Comparison of ENCODE assay signal across 27 cellular contexts in the genomic region with DNA sequence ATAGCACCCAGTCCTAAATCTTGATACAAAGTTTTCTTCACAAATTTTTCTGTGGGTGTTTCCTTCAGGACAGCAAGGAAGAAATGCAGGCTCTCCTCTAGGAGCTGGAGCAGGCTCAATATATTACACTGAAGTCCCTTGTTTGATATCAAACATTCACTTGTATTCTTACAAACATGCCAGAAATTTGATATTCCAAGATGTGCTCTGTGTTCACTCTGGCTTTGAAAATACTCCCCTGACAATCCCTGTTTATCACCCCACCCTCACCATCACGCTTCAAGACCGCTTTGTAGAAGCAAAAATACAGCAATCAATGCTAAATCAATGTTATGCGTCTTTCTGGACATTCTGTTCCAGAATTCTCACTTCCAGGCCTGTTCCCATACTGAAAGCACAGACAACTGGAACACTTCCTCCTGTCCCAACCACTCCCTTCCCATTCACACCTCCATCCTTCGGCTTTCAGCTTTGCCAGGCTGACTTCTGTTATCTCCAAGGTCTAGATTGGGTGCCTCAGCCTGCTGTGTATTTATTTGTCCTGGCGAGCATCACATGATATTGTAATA.
DNase-seq lines count a peak whose midpoint lies in the region; TF ChIP-seq lines count a peak whose summit lies in the region.
"Had no signal": no experiment of that assay in that cellular context is flagged by ENCODE, and none has a peak within 500 bp of the region (broad histone marks: within the 10 kb centered on the region; RNA-seq: fewer than 3 reads in every experiment).

No MANE protein-coding gene starts in this region.

- TF ChIP-seq CTCF in sigmoid colon (IDR thresholded peaks at IDR 0.05), result no peak
- TF ChIP-seq CTCF in hepatocyte (IDR thresholded peaks at IDR 0.05; ENCODE audit: poor library complexity), result no peak
- TF ChIP-seq CTCF in esophagus squamous epithelium (IDR thresholded peaks at IDR 0.05), result no peak

- H3K4me2 ChIP-seq in mesendoderm (ENCODE audit: low read length), result no peak overlapping the region
- H3K4me2 ChIP-seq in hepatocyte, result no peak overlapping the region
- H3K4me2 ChIP-seq: GM23338 had no signal

- no peak overlapping the region for H2AK5ac ChIP-seq in mesendoderm (ENCODE audit: low read length)

- H3K27ac ChIP-seq in mesendoderm (ENCODE audit: low read depth, low read length) (no peak overlapping the region), sigmoid colon (peak overlapping the region in 3 of 4 donors; percentile 47 to 70 (median 67)), hepatocyte (no peak overlapping the region), esophagus squamous epithelium (no peak overlapping the region)
- H3K27ac ChIP-seq: 22Rv1, C4-2B had no signal

- TF ChIP-seq EP300 in sigmoid colon (IDR thresholded peaks at IDR 0.05), result no peak

- H4K8ac ChIP-seq in mesendoderm (ENCODE audit: low read depth, low read length), result no peak overlapping the region

- no peak overlapping the region for H3K56ac ChIP-seq in mesendoderm (ENCODE audit: low read length)

- no peak overlapping the region for H3K4ac ChIP-seq in mesendoderm (ENCODE audit: low read depth, low read length)

- DNase-seq in NCI-H748 (lab: John Stamatoyannopoulos, UW; ENCODE audit: unreplicated experiment) (peak; percentile 32), NCI-H748 treated with DMSO at 0.1 percent for 48 hours (lab: John Stamatoyannopoulos, UW) (no peak), G401 (ENCODE audit: low spot score) (peak; percentile 5), mesendoderm (peak; percentile 18), sigmoid colon (no peak), hepatocyte (ENCODE audit: low spot score) (no peak), esophagus squamous epithelium (lab: John Stamatoyannopoulos, UW) (no peak), GM19238 (ENCODE audit: insufficient read length, low spot score) (no peak)
- DNase-seq: Caco-2; CD8-positive, alpha-beta T cell; GDM1; HFFc6; Karpas-422; NCI-H1092 treated with DMSO at 0.1 percent for 48 hours; NCI-H1436; NCI-H187; NCI-H2081 treated with DMSO at 0.1 percent for 48 hours; NCI-H2171; NCI-H226; NCI-H510A treated with DMSO at 0.1 percent for 48 hours; NCI-H774; SHP77 had no signal

- H2AFZ ChIP-seq in hepatocyte, result no peak overlapping the region
- H2AFZ ChIP-seq: GM23338 had no signal

- H4K20me1 ChIP-seq in hepatocyte (ENCODE audit: insufficient read depth, poor library complexity, severe bottlenecking), result no peaks in the 10 kb centered on the region

- H3K36me3 ChIP-seq in mesendoderm (ENCODE audit: control insufficient read depth, insufficient read depth, low read length) (no peaks in the 10 kb centered on the region), sigmoid colon (no peaks in the 10 kb centered on the region), hepatocyte (replicated peaks; ENCODE audit: insufficient read depth, low read depth) (no peaks in the 10 kb centered on the region), esophagus squamous epithelium (no peaks in the 10 kb centered on the region)
- H3K36me3 ChIP-seq: HAP-1 had no signal

- H3K4me3 ChIP-seq in mesendoderm (ENCODE audit: low read length), result no peak overlapping the region
- no peak overlapping the region for H3K4me3 ChIP-seq in sigmoid colon
- no peak overlapping the region for H3K4me3 ChIP-seq in hepatocyte
- no peak overlapping the region for H3K4me3 ChIP-seq in esophagus squamous epithelium
- H3K4me3 ChIP-seq: GM12878, GM23338, HAP-1 had no signal

- H3K79me1 ChIP-seq in mesendoderm (ENCODE audit: low read length), result no peaks in the 10 kb centered on the region

- H3K9me3 ChIP-seq in sigmoid colon (no peaks in the 10 kb centered on the region), hepatocyte (ENCODE audit: low read depth) (no peaks in the 10 kb centered on the region), esophagus squamous epithelium (no peaks in the 10 kb centered on the region)
- H3K9me3 ChIP-seq: Caco-2, HAP-1 had no signal

- no peak overlapping the region for H3K9ac ChIP-seq in mesendoderm (ENCODE audit: low read length)

- no peak overlapping the region for H2BK5ac ChIP-seq in mesendoderm (ENCODE audit: low read length)

- no peaks in the 10 kb centered on the region for H3K79me2 ChIP-seq in mesendoderm (ENCODE audit: control insufficient read depth, insufficient read depth, low read length)
- no peaks in the 10 kb centered on the region for H3K79me2 ChIP-seq in hepatocyte

- WGBS in mesendoderm (ENCODE audit: extremely low coverage, insufficient coverage, low lambda C conversion rate), result no CpG with 5 or more reads among the region's 5 CpGs
- WGBS in sigmoid colon, 2 donors, result 85 to 88% methylated on average over 5 of the region's 5 CpGs
- 92% methylated on average over 5 of the region's 5 CpGs for WGBS in hepatocyte (ENCODE audit: low lambda C conversion rate, missing lambda C conversion rate)
- WGBS in esophagus squamous epithelium, 2 donors, result 88 to 89% methylated on average over 5 of the region's 5 CpGs

- TF ChIP-seq POLR2A in sigmoid colon (IDR thresholded peaks at IDR 0.05) (no peak), esophagus squamous epithelium (IDR thresholded peaks at IDR 0.05) (no peak)

- H3K18ac ChIP-seq in mesendoderm (ENCODE audit: low read length), result no peak overlapping the region

- H2BK120ac ChIP-seq in mesendoderm (ENCODE audit: low read depth, low read length), result no peak overlapping the region

- no peak overlapping the region for H2BK15ac ChIP-seq in mesendoderm (replicated peaks; ENCODE audit: low read depth)

- in situ Hi-C loops in G401 (cut with HindIII; ENCODE audit: low sequenced_read_pairs), result no loop called here

- H3K27me3 ChIP-seq in mesendoderm (ENCODE audit: insufficient read depth, low read length, poor library complexity) (no peaks in the 10 kb centered on the region), sigmoid colon (no peaks in the 10 kb centered on the region), hepatocyte (no peaks in the 10 kb centered on the region), esophagus squamous epithelium (no peaks in the 10 kb centered on the region)

- no peak overlapping the region for H3K23ac ChIP-seq in mesendoderm (ENCODE audit: low read length)

- intact Hi-C loops in sigmoid colon (cut with DNase I) (loop anchor here (5.0 kb wide), 1 partner anchor 978 kb away; no protein-coding TSS in a partner anchor), esophagus squamous epithelium (cut with DNase I) (no loop called here)

- H3K9me2 ChIP-seq in hepatocyte (replicated peaks; ENCODE audit: insufficient read depth), result no peaks in the 10 kb centered on the region

- no peaks in the 10 kb centered on the region for H3K4me1 ChIP-seq in mesendoderm (ENCODE audit: control insufficient read depth, low read depth, low read length)
- peaks cover 0 to 32% (median 25%) of the 10 kb centered on the region in 4 donors for H3K4me1 ChIP-seq in sigmoid colon
- no peaks in the 10 kb centered on the region for H3K4me1 ChIP-seq in hepatocyte (ENCODE audit: insufficient read depth)
- no peaks in the 10 kb centered on the region for H3K4me1 ChIP-seq in esophagus squamous epithelium
- H3K4me1 ChIP-seq: Caco-2, HAP-1 had no signal

- H4K5ac ChIP-seq in mesendoderm (ENCODE audit: low read length), result no peak overlapping the region

Comparison
In these comparisons a context has a peak if more than half of its experiments do, and no peak if none do; other contexts are left out.
1. DNase-seq: peak in NCI-H748 (single experiment), G401 (single experiment) and mesendoderm (single experiment); none in NCI-H748 treated with DMSO at 0.1 percent for 48 hours (single experiment), sigmoid colon (single experiment), hepatocyte (single experiment), esophagus squamous epithelium (single experiment) and GM19238 (single experiment).
2. H3K27ac ChIP-seq: peak in sigmoid colon (3 of 4); none in mesendoderm (single experiment), hepatocyte (single experiment) and esophagus squamous epithelium (0 of 4).